1 cellular context compared by ENCODE assay signal in the genomic region with DNA sequence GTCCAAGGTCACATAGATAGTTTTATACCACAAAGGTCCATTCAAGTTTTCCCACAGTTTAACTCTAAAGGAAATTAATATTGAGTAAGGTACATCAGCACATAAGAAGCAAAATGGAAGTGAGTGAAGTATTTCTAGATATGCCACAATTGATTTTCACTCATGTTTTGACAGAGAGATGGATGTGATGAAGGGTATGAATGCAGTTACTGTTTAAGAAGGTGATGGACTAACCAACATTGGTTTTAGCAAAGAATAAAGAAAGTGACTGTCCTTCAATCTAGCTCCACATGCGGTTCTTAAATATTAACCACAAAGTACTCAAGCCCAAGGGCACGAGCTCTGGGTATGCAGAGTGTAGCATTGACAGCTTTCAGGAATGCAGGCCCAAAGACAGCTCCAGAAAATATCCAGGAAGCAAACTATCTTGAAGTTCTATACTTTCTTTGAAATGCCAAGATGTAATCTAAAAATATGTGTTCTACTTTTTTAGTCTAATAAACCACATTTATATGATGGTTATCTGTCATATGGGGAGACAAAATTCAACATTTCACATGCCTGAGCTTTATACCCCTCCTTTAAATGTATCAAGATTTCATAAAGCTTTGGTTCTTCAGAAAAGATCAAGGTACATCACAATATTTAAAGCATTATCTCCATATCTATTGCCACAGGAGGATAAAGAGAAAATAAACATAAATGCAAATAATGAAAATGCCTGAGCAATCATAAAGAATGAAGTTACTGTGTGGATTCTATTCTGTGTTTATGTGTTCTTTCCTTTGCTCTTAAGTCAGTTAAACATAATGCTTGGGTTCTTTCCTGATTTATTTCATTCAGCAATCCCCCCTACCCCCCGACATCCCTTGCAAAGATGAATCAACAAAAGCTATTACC.
TF ChIP-seq lines count a peak whose summit lies in the region.

No MANE protein-coding gene starts in this region.

TF ChIP-seq in HepG2, 621 proteins besides CTCF, POLR2A, EP300 and RAD21 (continued from another document and continues in another):
- TF ChIP-seq, protein P1, sequence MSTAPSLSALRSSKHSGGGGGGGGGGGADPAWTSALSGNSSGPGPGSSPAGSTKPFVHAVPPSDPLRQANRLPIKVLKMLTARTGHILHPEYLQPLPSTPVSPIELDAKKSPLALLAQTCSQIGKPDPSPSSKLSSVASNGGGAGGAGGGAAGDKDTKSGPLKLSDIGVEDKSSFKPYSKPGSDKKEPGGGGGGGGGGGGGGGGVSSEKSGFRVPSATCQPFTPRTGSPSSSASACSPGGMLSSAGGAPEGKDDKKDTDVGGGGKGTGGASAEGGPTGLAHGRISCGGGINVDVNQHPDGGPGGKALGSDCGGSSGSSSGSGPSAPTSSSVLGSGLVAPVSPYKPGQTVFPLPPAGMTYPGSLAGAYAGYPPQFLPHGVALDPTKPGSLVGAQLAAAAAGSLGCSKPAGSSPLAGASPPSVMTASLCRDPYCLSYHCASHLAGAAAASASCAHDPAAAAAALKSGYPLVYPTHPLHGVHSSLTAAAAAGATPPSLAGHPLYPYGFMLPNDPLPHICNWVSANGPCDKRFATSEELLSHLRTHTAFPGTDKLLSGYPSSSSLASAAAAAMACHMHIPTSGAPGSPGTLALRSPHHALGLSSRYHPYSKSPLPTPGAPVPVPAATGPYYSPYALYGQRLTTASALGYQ (CRISPR knock-in tag; IDR thresholded peaks at IDR 0.05), result no peak; the same call in none of the 2 replicates
- TF ChIP-seq, protein P2, sequence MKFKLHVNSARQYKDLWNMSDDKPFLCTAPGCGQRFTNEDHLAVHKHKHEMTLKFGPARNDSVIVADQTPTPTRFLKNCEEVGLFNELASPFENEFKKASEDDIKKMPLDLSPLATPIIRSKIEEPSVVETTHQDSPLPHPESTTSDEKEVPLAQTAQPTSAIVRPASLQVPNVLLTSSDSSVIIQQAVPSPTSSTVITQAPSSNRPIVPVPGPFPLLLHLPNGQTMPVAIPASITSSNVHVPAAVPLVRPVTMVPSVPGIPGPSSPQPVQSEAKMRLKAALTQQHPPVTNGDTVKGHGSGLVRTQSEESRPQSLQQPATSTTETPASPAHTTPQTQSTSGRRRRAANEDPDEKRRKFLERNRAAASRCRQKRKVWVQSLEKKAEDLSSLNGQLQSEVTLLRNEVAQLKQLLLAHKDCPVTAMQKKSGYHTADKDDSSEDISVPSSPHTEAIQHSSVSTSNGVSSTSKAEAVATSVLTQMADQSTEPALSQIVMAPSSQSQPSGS (CRISPR knock-in tag; IDR thresholded peaks at IDR 0.05), result peak; percentile 81
- TF ChIP-seq SPEN (CRISPR knock-in tag; IDR thresholded peaks at IDR 0.05; ENCODE audit: low read depth) (no peak), ZNF563 (CRISPR knock-in tag; IDR thresholded peaks at IDR 0.05) (no peak), DNMT3B (CRISPR knock-in tag; conservative IDR thresholded peaks at IDR 0.05) (peak; percentile 93), JUN (CRISPR knock-in tag; IDR thresholded peaks at IDR 0.05) (0 out of 2 replicates have a peak, but pooled peaks have one; percentile 25), KDM6A (CRISPR knock-in tag; IDR thresholded peaks at IDR 0.05; ENCODE audit: low read depth) (peak; percentile 95), ZNF773 (CRISPR knock-in tag; IDR thresholded peaks at IDR 0.05; ENCODE audit: borderline replicate concordance) (no peak), HNF4A (CRISPR knock-in tag; IDR thresholded peaks at IDR 0.05) (peak; percentile 73), ZBTB38 (CRISPR knock-in tag; IDR thresholded peaks at IDR 0.05) (no peak), MED1 (CRISPR knock-in tag; IDR thresholded peaks at IDR 0.05) (peak; percentile 97), FOXA3 (CRISPR knock-in tag; IDR thresholded peaks at IDR 0.05) (peak; percentile 91), ZNF34 (CRISPR knock-in tag; IDR thresholded peaks at IDR 0.05; ENCODE audit: borderline replicate concordance) (0 out of 2 replicates have a peak, but pooled peaks have one; percentile 48), ZFP37 (CRISPR knock-in tag; IDR thresholded peaks at IDR 0.05; ENCODE audit: borderline replicate concordance) (no peak), HMGA1 (CRISPR knock-in tag; conservative IDR thresholded peaks at IDR 0.05) (no peak), HDAC1 (CRISPR knock-in tag; IDR thresholded peaks at IDR 0.05) (peak; percentile 61), ISX (CRISPR knock-in tag; conservative IDR thresholded peaks at IDR 0.05) (no peak), CBX5 (CRISPR knock-in tag; IDR thresholded peaks at IDR 0.05; ENCODE audit: borderline replicate concordance) (0 out of 2 replicates have a peak, but pooled peaks have one; percentile 49), ZNF792 (CRISPR knock-in tag; IDR thresholded peaks at IDR 0.05) (peak; percentile 81; the same call in 1 of the 2 replicates), ZNF484 (CRISPR knock-in tag; IDR thresholded peaks at IDR 0.05; ENCODE audit: borderline replicate concordance, low read depth) (no peak), SAP130 (CRISPR knock-in tag; IDR thresholded peaks at IDR 0.05; ENCODE audit: low read depth) (peak; percentile 86), ATAD3A (CRISPR knock-in tag; IDR thresholded peaks at IDR 0.05) (no peak), ATF7-NPFF (CRISPR knock-in tag; IDR thresholded peaks at IDR 0.05; ENCODE audit: low read depth) (no peak), KLF9 (CRISPR knock-in tag; IDR thresholded peaks at IDR 0.05; ENCODE audit: low read depth) (peak; percentile 8; the same call in 1 of the 2 replicates), HOXD1 (CRISPR knock-in tag; IDR thresholded peaks at IDR 0.05) (peak; percentile 100), HOXA3 (CRISPR knock-in tag; IDR thresholded peaks at IDR 0.05) (peak; percentile 61)
- TF ChIP-seq, protein P3, sequence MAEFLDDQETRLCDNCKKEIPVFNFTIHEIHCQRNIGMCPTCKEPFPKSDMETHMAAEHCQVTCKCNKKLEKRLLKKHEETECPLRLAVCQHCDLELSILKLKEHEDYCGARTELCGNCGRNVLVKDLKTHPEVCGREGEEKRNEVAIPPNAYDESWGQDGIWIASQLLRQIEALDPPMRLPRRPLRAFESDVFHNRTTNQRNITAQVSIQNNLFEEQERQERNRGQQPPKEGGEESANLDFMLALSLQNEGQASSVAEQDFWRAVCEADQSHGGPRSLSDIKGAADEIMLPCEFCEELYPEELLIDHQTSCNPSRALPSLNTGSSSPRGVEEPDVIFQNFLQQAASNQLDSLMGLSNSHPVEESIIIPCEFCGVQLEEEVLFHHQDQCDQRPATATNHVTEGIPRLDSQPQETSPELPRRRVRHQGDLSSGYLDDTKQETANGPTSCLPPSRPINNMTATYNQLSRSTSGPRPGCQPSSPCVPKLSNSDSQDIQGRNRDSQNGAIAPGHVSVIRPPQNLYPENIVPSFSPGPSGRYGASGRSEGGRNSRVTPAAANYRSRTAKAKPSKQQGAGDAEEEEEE (CRISPR knock-in tag; IDR thresholded peaks at IDR 0.05; ENCODE audit: borderline replicate concordance), result no peak
- TF ChIP-seq, protein P4, sequence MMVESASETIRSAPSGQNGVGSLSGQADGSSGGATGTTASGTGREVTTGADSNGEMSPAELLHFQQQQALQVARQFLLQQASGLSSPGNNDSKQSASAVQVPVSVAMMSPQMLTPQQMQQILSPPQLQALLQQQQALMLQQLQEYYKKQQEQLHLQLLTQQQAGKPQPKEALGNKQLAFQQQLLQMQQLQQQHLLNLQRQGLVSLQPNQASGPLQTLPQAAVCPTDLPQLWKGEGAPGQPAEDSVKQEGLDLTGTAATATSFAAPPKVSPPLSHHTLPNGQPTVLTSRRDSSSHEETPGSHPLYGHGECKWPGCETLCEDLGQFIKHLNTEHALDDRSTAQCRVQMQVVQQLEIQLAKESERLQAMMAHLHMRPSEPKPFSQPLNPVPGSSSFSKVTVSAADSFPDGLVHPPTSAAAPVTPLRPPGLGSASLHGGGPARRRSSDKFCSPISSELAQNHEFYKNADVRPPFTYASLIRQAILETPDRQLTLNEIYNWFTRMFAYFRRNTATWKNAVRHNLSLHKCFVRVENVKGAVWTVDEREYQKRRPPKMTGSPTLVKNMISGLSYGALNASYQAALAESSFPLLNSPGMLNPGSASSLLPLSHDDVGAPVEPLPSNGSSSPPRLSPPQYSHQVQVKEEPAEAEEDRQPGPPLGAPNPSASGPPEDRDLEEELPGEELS (CRISPR knock-in tag; IDR thresholded peaks at IDR 0.05), result peak; percentile 94
- TF ChIP-seq, protein P5, sequence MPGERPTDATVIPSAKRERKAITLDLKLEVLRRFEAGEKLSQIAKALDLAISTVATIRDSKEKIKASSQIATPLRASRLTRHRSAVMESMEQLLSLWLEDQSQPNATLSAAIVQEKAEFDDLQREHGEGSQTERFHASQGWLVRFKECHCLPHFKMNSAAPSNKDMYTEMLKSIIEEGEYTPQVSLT (CRISPR knock-in tag; IDR thresholded peaks at IDR 0.05; ENCODE audit: borderline replicate concordance, low read depth), result no peak
- TF ChIP-seq, protein P6, sequence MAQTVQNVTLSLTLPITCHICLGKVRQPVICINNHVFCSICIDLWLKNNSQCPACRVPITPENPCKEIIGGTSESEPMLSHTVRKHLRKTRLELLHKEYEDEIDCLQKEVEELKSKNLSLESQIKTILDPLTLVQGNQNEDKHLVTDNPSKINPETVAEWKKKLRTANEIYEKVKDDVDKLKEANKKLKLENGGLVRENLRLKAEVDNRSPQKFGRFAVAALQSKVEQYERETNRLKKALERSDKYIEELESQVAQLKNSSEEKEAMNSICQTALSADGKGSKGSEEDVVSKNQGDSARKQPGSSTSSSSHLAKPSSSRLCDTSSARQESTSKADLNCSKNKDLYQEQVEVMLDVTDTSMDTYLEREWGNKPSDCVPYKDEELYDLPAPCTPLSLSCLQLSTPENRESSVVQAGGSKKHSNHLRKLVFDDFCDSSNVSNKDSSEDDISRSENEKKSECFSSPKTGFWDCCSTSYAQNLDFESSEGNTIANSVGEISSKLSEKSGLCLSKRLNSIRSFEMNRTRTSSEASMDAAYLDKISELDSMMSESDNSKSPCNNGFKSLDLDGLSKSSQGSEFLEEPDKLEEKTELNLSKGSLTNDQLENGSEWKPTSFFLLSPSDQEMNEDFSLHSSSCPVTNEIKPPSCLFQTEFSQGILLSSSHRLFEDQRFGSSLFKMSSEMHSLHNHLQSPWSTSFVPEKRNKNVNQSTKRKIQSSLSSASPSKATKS (CRISPR knock-in tag; IDR thresholded peaks at IDR 0.05), result 0 out of 2 replicates have a peak, but pooled peaks have one; percentile 84
- TF ChIP-seq, protein P7, sequence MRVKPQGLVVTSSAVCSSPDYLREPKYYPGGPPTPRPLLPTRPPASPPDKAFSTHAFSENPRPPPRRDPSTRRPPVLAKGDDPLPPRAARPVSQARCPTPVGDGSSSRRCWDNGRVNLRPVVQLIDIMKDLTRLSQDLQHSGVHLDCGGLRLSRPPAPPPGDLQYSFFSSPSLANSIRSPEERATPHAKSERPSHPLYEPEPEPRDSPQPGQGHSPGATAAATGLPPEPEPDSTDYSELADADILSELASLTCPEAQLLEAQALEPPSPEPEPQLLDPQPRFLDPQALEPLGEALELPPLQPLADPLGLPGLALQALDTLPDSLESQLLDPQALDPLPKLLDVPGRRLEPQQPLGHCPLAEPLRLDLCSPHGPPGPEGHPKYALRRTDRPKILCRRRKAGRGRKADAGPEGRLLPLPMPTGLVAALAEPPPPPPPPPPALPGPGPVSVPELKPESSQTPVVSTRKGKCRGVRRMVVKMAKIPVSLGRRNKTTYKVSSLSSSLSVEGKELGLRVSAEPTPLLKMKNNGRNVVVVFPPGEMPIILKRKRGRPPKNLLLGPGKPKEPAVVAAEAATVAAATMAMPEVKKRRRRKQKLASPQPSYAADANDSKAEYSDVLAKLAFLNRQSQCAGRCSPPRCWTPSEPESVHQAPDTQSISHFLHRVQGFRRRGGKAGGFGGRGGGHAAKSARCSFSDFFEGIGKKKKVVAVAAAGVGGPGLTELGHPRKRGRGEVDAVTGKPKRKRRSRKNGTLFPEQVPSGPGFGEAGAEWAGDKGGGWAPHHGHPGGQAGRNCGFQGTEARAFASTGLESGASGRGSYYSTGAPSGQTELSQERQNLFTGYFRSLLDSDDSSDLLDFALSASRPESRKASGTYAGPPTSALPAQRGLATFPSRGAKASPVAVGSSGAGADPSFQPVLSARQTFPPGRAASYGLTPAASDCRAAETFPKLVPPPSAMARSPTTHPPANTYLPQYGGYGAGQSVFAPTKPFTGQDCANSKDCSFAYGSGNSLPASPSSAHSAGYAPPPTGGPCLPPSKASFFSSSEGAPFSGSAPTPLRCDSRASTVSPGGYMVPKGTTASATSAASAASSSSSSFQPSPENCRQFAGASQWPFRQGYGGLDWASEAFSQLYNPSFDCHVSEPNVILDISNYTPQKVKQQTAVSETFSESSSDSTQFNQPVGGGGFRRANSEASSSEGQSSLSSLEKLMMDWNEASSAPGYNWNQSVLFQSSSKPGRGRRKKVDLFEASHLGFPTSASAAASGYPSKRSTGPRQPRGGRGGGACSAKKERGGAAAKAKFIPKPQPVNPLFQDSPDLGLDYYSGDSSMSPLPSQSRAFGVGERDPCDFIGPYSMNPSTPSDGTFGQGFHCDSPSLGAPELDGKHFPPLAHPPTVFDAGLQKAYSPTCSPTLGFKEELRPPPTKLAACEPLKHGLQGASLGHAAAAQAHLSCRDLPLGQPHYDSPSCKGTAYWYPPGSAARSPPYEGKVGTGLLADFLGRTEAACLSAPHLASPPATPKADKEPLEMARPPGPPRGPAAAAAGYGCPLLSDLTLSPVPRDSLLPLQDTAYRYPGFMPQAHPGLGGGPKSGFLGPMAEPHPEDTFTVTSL (CRISPR knock-in tag; IDR thresholded peaks at IDR 0.05; ENCODE audit: borderline replicate concordance), result peak; percentile 87
- TF ChIP-seq, protein P8, sequence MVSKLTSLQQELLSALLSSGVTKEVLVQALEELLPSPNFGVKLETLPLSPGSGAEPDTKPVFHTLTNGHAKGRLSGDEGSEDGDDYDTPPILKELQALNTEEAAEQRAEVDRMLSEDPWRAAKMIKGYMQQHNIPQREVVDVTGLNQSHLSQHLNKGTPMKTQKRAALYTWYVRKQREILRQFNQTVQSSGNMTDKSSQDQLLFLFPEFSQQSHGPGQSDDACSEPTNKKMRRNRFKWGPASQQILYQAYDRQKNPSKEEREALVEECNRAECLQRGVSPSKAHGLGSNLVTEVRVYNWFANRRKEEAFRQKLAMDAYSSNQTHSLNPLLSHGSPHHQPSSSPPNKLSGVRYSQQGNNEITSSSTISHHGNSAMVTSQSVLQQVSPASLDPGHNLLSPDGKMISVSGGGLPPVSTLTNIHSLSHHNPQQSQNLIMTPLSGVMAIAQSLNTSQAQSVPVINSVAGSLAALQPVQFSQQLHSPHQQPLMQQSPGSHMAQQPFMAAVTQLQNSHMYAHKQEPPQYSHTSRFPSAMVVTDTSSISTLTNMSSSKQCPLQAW (CRISPR knock-in tag; IDR thresholded peaks at IDR 0.05), result peak; percentile 99
- TF ChIP-seq, protein P9, sequence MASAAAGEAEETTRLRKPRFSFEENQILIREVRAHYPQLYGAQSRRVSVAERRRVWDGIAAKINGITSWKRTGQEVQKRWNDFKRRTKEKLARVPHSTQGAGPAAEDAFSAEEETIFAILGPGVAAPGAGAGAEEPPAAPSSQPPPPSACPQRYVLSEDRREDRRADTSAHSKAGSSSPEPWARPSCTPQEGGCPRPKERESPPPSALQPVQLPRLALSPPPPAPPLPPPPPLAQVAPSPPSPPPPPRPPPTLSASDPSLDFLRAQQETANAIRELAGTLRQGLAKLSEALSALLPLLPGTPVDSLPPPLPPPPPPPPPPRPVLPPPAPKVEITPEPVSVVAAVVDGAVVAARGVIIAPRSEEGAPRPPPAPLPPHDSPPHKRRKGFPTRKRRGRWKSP (CRISPR knock-in tag; IDR thresholded peaks at IDR 0.05), result no peak
